ENCODE assay signal across 11 cellular contexts in the genomic region with DNA sequence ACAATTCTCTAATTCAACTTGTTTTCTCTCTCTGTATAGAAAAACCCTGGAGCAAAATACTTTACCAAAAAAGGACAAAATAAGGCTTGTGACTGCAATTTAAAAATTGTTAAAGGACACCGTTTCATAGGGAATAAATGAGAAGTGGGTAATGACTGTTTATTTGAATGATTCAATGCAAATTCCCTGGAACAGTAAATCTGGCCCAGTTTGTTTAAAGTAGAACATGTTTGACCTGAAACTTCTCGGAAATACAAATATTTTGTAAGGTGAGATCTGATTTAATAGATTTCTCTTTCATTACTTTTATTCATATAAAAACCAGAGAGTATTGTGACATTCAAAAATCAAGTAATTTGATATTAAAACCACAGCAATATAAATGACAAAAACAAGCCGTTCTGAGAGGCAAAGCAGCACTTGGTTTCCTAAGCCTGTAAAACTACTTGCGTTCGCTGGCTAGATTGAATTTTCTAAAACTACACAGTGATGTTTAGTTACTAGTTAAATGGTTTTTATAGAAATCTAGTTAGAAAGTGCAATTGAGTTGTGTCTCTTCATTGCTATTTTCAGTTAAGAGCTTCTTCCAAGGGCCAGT.
A peak's percentile ranks its signal among the peaks of the same experiment; 100 is the strongest.
DNase-seq lines count a peak whose midpoint lies in the region; ATAC-seq and TF ChIP-seq lines count a peak whose summit lies in the region.
"Had no signal": no experiment of that assay in that cellular context is flagged by ENCODE, and none has a peak within 500 bp of the region (broad histone marks: within the 10 kb centered on the region; RNA-seq: fewer than 3 reads in every experiment).

No MANE protein-coding gene starts in this region.

- no peaks in the 10 kb centered on the region for H3K4me1 Mint-ChIP-seq in naive thymus-derived CD8-positive, alpha-beta T cell

- H3K36me3 ChIP-seq in HEK293 (ENCODE audit: control insufficient read depth in 2 of 2, insufficient read depth in 1 of 2, low read length in 2 of 2) (no peaks in the 10 kb centered on the region), skeletal muscle satellite cell (ENCODE audit: insufficient read depth, low read length) (no peaks in the 10 kb centered on the region)

- no peak overlapping the region for H3K4me3 Mint-ChIP-seq in naive thymus-derived CD8-positive, alpha-beta T cell

- H3K4me3 ChIP-seq in HEK293 (ENCODE audit: low read depth, low read length) (no peak overlapping the region), skeletal muscle satellite cell (ENCODE audit: low read length) (no peak overlapping the region)

- H3K4me2 ChIP-seq in skeletal muscle satellite cell (ENCODE audit: low read length): peak overlapping the region; percentile 73

- no peak for ATAC-seq in foreskin keratinocyte
- no peak for ATAC-seq in naive thymus-derived CD8-positive, alpha-beta T cell

- peak overlapping the region; percentile 76 for H3K9ac ChIP-seq in skeletal muscle satellite cell (ENCODE audit: low read depth, low read length)

- peaks cover 7 to 21% (median 12%) of the 10 kb centered on the region in 5 donors for H3K27me3 Mint-ChIP-seq in naive thymus-derived CD8-positive, alpha-beta T cell

- POLR2A ChIA-PET in HEK293 (lab: Yijun Ruan, JAX): no interaction called here
- POLR2A ChIA-PET in naive thymus-derived CD8-positive, alpha-beta T cell (lab: Charles Lee): no interaction called here

- no peaks in the 10 kb centered on the region for H3K36me3 Mint-ChIP-seq in naive thymus-derived CD8-positive, alpha-beta T cell

- H3K27me3 ChIP-seq in foreskin keratinocyte (peaks cover 11% of the 10 kb centered on the region), skeletal muscle satellite cell (ENCODE audit: control insufficient read depth, insufficient read depth, low read length) (peaks cover 12% of the 10 kb centered on the region)

- H3K4me1 ChIP-seq in HEK293 (ENCODE audit: control insufficient read depth, insufficient read depth, low read length): peaks cover 2% of the 10 kb centered on the region; the same call in 1 of the 2 replicates
- peaks cover 10% of the 10 kb centered on the region for H3K4me1 ChIP-seq in foreskin keratinocyte
- peaks cover 15% of the 10 kb centered on the region for H3K4me1 ChIP-seq in skeletal muscle satellite cell (ENCODE audit: control insufficient read depth, insufficient read depth, low read length)

- H3K9me3 Mint-ChIP-seq in naive thymus-derived CD8-positive, alpha-beta T cell: no peaks in the 10 kb centered on the region

- no peak for DNase-seq in foreskin keratinocyte
- DNase-seq in naive thymus-derived CD8-positive, alpha-beta T cell: no peak
- no peak for DNase-seq in NCI-H2196 (lab: John Stamatoyannopoulos, UW; ENCODE audit: unreplicated experiment)
- DNase-seq in COLO668 (lab: John Stamatoyannopoulos, UW; ENCODE audit: unreplicated experiment): no peak
- DNase-seq in NCI-H1092 treated with DMSO at 0.1 percent for 48 hours (lab: John Stamatoyannopoulos, UW): no peak
- DNase-seq: activated T-cell treated with anti-CD3 and anti-CD28 coated beads, Interleukin-2, amount 50 U/mL, for 1 hour; NCI-H446 had no signal

- H3K27ac ChIP-seq in HEK293 (ENCODE audit: extremely low read depth, low read depth, low read length) (no peak overlapping the region), angular gyrus (ENCODE audit: low read depth, low read length) (peak overlapping the region; percentile 62), foreskin keratinocyte (peak overlapping the region; percentile 70)
- H3K27ac ChIP-seq: C4-2B had no signal

- H3K27ac Mint-ChIP-seq in naive thymus-derived CD8-positive, alpha-beta T cell: no peak overlapping the region

- no peak for TF ChIP-seq CTCF in HEK293 (tag by site-specific recombination; IDR thresholded peaks at IDR 0.05)
- no peak for TF ChIP-seq CTCF in foreskin keratinocyte (conservative IDR thresholded peaks at IDR 0.05)

- CTCF ChIA-PET in HEK293 (lab: Yijun Ruan, JAX): interaction anchor here (0.8 kb wide), 1 partner anchor 56 kb away, joined by 3 read pairs; no protein-coding TSS in a partner anchor

- H3K9me3 ChIP-seq in HEK293 (ENCODE audit: control insufficient read depth, insufficient read depth, low read depth, low read length): no peaks in the 10 kb centered on the region
- H3K9me3 ChIP-seq in skeletal muscle satellite cell (replicated peaks; ENCODE audit: low read length): no peaks in the 10 kb centered on the region

TF ChIP-seq in HEK293, 187 proteins besides CTCF, POLR2A, EP300 and RAD21:
- no peak for TF ChIP-seq ZNF610 (tag by site-specific recombination; IDR thresholded peaks at IDR 0.05; ENCODE audit: borderline replicate concordance)
- TF ChIP-seq, protein P1, sequence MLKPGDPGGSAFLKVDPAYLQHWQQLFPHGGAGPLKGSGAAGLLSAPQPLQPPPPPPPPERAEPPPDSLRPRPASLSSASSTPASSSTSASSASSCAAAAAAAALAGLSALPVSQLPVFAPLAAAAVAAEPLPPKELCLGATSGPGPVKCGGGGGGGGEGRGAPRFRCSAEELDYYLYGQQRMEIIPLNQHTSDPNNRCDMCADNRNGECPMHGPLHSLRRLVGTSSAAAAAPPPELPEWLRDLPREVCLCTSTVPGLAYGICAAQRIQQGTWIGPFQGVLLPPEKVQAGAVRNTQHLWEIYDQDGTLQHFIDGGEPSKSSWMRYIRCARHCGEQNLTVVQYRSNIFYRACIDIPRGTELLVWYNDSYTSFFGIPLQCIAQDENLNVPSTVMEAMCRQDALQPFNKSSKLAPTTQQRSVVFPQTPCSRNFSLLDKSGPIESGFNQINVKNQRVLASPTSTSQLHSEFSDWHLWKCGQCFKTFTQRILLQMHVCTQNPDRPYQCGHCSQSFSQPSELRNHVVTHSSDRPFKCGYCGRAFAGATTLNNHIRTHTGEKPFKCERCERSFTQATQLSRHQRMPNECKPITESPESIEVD (tag by site-specific recombination; IDR thresholded peaks at IDR 0.05): peak; percentile 37; the same call in 1 of the 2 replicates
